17 cellular contexts compared by ENCODE assay signal in genomic region chr13:26948353-26948752, GRCh38.
"Had no signal": no experiment of that assay in that cellular context is flagged by ENCODE, and none has a peak within 500 bp of the region (broad histone marks: within the 10 kb centered on the region; RNA-seq: fewer than 3 reads in every experiment).

No MANE protein-coding gene starts in this region.

- H3K4me1 ChIP-seq: foreskin keratinocyte, gastroesophageal sphincter, left lung, lower lobe of right lung had no signal

- H3K36me3 ChIP-seq: esophagus muscularis mucosa, gastroesophageal sphincter, heart right ventricle, left lung, lower lobe of right lung had no signal

- ATAC-seq: foreskin keratinocyte; gastroesophageal sphincter; left cardiac atrium; left lung; left ventricle myocardium superior; lower lobe of right lung; naive thymus-derived CD4-positive, alpha-beta T cell had no signal

- DNase-seq: dermis blood vessel endothelial cell; dorsolateral prefrontal cortex; effector CD4-positive, alpha-beta T cell; effector memory CD4-positive, alpha-beta T cell; foreskin keratinocyte; heart right ventricle; hippocampal formation; left cardiac atrium; left lung; left ventricle myocardium superior; lower lobe of right lung; mesendoderm; midbrain; naive thymus-derived CD4-positive, alpha-beta T cell had no signal

- H3K9me3 ChIP-seq: esophagus muscularis mucosa, gastroesophageal sphincter, heart right ventricle, left lung, lower lobe of right lung had no signal

- H3K27me3 ChIP-seq: esophagus muscularis mucosa, gastroesophageal sphincter, heart right ventricle, left lung had no signal

- H3K4me3 ChIP-seq: coronary artery, dorsolateral prefrontal cortex, esophagus muscularis mucosa, gastroesophageal sphincter, heart right ventricle, left lung, lower lobe of right lung had no signal

- H3K27ac ChIP-seq: coronary artery, dorsolateral prefrontal cortex, esophagus muscularis mucosa, foreskin keratinocyte, gastroesophageal sphincter, heart right ventricle, left lung, lower lobe of right lung had no signal
